1 cellular context compared by ENCODE assay signal in the genomic region with DNA sequence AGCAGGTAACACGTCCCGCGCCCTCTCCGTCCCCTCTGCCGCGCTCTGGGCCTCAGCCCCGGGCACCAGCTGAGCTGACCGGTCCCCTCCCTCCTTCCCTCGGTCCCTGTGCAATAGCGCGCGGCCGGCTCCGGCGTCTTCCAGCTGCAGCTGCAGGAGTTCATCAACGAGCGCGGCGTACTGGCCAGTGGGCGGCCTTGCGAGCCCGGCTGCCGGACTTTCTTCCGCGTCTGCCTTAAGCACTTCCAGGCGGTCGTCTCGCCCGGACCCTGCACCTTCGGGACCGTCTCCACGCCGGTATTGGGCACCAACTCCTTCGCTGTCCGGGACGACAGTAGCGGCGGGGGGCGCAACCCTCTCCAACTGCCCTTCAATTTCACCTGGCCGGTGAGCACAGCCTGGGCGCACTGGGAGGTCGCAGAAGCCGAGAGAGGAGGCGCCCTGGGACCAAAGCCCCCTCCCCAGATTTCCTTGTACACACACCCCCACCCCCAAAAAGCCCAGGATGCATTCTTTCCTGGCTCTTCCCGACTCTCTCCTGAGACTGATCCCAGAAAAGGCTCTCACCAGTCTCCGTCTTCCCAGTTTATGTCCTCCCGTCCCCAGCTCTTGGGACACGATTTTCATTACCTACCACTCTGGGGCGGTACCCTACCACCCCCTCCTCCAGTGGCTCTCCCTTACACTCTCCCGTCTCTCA.
TF ChIP-seq lines count a peak whose summit lies in the region.

No MANE protein-coding gene starts in this region.

TF ChIP-seq in WTC11, 78 proteins besides CTCF, POLR2A, EP300 and RAD21 (continued from another document):
- TF ChIP-seq, protein P1, sequence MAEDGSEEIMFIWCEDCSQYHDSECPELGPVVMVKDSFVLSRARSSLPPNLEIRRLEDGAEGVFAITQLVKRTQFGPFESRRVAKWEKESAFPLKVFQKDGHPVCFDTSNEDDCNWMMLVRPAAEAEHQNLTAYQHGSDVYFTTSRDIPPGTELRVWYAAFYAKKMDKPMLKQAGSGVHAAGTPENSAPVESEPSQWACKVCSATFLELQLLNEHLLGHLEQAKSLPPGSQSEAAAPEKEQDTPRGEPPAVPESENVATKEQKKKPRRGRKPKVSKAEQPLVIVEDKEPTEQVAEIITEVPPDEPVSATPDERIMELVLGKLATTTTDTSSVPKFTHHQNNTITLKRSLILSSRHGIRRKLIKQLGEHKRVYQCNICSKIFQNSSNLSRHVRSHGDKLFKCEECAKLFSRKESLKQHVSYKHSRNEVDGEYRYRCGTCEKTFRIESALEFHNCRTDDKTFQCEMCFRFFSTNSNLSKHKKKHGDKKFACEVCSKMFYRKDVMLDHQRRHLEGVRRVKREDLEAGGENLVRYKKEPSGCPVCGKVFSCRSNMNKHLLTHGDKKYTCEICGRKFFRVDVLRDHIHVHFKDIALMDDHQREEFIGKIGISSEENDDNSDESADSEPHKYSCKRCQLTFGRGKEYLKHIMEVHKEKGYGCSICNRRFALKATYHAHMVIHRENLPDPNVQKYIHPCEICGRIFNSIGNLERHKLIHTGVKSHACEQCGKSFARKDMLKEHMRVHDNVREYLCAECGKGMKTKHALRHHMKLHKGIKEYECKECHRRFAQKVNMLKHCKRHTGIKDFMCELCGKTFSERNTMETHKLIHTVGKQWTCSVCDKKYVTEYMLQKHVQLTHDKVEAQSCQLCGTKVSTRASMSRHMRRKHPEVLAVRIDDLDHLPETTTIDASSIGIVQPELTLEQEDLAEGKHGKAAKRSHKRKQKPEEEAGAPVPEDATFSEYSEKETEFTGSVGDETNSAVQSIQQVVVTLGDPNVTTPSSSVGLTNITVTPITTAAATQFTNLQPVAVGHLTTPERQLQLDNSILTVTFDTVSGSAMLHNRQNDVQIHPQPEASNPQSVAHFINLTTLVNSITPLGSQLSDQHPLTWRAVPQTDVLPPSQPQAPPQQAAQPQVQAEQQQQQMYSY (CRISPR knock-in tag; IDR thresholded peaks at IDR 0.05): no peak
